Comparison of ENCODE assay signal across 14 cellular contexts in the genomic region with DNA sequence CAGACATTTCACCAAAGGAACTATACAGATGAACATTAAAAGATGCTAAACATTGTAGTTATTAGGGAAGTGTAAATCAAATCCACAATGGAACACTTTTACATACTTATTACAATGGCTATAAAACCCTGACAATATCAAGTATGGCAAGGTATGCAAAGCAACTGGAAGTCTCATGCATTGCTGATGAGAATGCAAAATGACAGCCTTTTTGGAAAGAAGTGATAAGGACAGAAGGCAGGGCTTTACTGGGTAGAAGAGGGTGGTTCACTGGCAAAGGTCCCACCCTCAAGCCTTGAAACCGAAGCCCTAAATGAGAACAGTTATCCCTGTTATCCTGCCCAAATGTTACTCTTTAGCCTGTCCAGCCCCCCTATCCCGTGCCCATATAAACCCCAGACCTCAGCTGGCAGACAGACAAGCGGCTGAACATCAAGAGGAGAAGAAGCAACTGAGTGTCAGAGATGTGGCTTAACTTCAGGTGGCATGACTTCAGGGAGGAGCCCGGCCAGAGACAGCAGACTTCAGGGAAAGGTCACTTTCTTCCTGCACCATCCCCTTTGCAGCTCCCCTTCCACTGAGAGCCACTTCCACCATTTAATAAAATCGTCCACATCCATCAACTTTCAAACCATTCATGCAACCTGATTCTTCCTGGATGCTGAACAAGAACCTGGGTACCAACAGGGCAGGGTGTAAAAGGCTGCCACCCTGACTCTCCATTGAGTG. TPM values are rescaled to one million over a fixed set of nuclear protein-coding genes. Genes with fewer than 3 reads are reported as not detected.
DNase-seq lines count a peak whose midpoint lies in the region; ATAC-seq and TF ChIP-seq lines count a peak whose summit lies in the region.
"Had no signal": no experiment of that assay in that cellular context is flagged by ENCODE, and none has a peak within 500 bp of the region (broad histone marks: within the 10 kb centered on the region; RNA-seq: fewer than 3 reads in every experiment).

No MANE protein-coding gene starts in this region.

- H3K9me2 ChIP-seq in Karpas-422 (replicated peaks; ENCODE audit: insufficient read depth, low read length), result no peaks in the 10 kb centered on the region

- H3K79me2 ChIP-seq in Karpas-422 (ENCODE audit: low read length), result peaks cover 19% of the 10 kb centered on the region
- no peaks in the 10 kb centered on the region for H3K79me2 ChIP-seq in neural progenitor cell (ENCODE audit: low read depth)

- H3K4me3 Mint-ChIP-seq in activated CD4-positive, alpha-beta T cell treated with anti-CD3 and anti-CD28 coated beads, Interleukin-2, amount 10 ng/mL, durations not matched to agents 7 days and 5 days, result peak overlapping the region; percentile 84
- H3K4me3 Mint-ChIP-seq in neural progenitor cell, result no peak overlapping the region

- no peak for ATAC-seq in activated naive CD4-positive, alpha-beta T cell treated with anti-CD3 and anti-CD28 coated beads, Interleukin-2, amount 50 U/mL, for 72 hours
- ATAC-seq in GM21619 (IDR thresholded peaks at IDR 0.05; ENCODE audit: unreplicated experiment), result no peak
- ATAC-seq in GM19395 (IDR thresholded peaks at IDR 0.05; ENCODE audit: unreplicated experiment), result no peak

- TF ChIP-seq CTCF in neural progenitor cell (IDR thresholded peaks at IDR 0.05), result no peak

- H3K4me2 ChIP-seq in Karpas-422 (ENCODE audit: low read depth, low read length, poor library complexity, severe bottlenecking), result peak overlapping the region; percentile 91
- no peak overlapping the region for H3K4me2 ChIP-seq in neural progenitor cell

- POLR2A ChIA-PET in activated CD4-positive, alpha-beta T cell treated with anti-CD3 and anti-CD28 coated beads, Interleukin-2, amount 10 ng/mL, durations not matched to agents 7 days and 5 days (lab: Charles Lee), result no interaction called here

- peaks cover 76% of the 10 kb centered on the region for H3K4me1 Mint-ChIP-seq in activated CD4-positive, alpha-beta T cell treated with anti-CD3 and anti-CD28 coated beads, Interleukin-2, amount 10 ng/mL, durations not matched to agents 7 days and 5 days
- H3K4me1 Mint-ChIP-seq in neural progenitor cell, result peaks cover 39% of the 10 kb centered on the region

- H3K27ac ChIP-seq in Karpas-422 (ENCODE audit: low read length), result peak overlapping the region; percentile 99
- no peak overlapping the region for H3K27ac ChIP-seq in neural progenitor cell
- H3K27ac ChIP-seq: upper lobe of right lung had no signal

- peak overlapping the region; percentile 92 for H3K9ac ChIP-seq in Karpas-422 (ENCODE audit: low read length)
- no peak overlapping the region for H3K9ac ChIP-seq in neural progenitor cell

- H3K9me3 Mint-ChIP-seq in activated CD4-positive, alpha-beta T cell treated with anti-CD3 and anti-CD28 coated beads, Interleukin-2, amount 10 ng/mL, durations not matched to agents 7 days and 5 days, result no peaks in the 10 kb centered on the region
- no peaks in the 10 kb centered on the region for H3K9me3 Mint-ChIP-seq in activated naive CD4-positive, alpha-beta T cell treated with anti-CD3 and anti-CD28 coated beads, Interleukin-2, amount 50 U/mL, for 72 hours
- H3K9me3 Mint-ChIP-seq in neural progenitor cell, result no peaks in the 10 kb centered on the region

- H3K27ac Mint-ChIP-seq in activated CD4-positive, alpha-beta T cell treated with anti-CD3 and anti-CD28 coated beads, Interleukin-2, amount 10 ng/mL, durations not matched to agents 7 days and 5 days, result peak overlapping the region; percentile 92
- H3K27ac Mint-ChIP-seq in activated naive CD4-positive, alpha-beta T cell treated with anti-CD3 and anti-CD28 coated beads, Interleukin-2, amount 50 U/mL, for 72 hours, result peak overlapping the region; percentile 75 to 87
- H3K27ac Mint-ChIP-seq in neural progenitor cell, result peak overlapping the region; percentile 72

- H3K36me3 ChIP-seq in Karpas-422 (ENCODE audit: insufficient read depth, low read length), result no peaks in the 10 kb centered on the region
- H3K36me3 ChIP-seq in neural progenitor cell, result no peaks in the 10 kb centered on the region
- H3K36me3 ChIP-seq: upper lobe of right lung had no signal

- H3K27me3 ChIP-seq in Karpas-422 (ENCODE audit: low read length) (no peaks in the 10 kb centered on the region), neural progenitor cell (no peaks in the 10 kb centered on the region)
- H3K27me3 ChIP-seq: upper lobe of right lung had no signal

- H3K4me3 ChIP-seq in Karpas-422 (ENCODE audit: low read length) (peak overlapping the region; percentile 80), neural progenitor cell (no peak overlapping the region)
- H3K4me3 ChIP-seq: upper lobe of right lung had no signal

- H3K9me3 ChIP-seq in Karpas-422 (ENCODE audit: low read length), result no peaks in the 10 kb centered on the region
- H3K9me3 ChIP-seq in neural progenitor cell (ENCODE audit: low read depth), result no peaks in the 10 kb centered on the region
- H3K9me3 ChIP-seq: upper lobe of right lung had no signal

- CTCF ChIA-PET in activated CD4-positive, alpha-beta T cell treated with anti-CD3 and anti-CD28 coated beads, Interleukin-2, amount 10 ng/mL, durations not matched to agents 7 days and 5 days (lab: Charles Lee), result no interaction called here

- H2AFZ ChIP-seq in Karpas-422 (ENCODE audit: low read length), result no peak overlapping the region
- no peak overlapping the region for H2AFZ ChIP-seq in neural progenitor cell (replicated peaks)

- H4K20me1 ChIP-seq in Karpas-422 (ENCODE audit: insufficient read depth, low read depth, low read length) (no peaks in the 10 kb centered on the region), neural progenitor cell (ENCODE audit: low read depth) (no peaks in the 10 kb centered on the region)

- no peaks in the 10 kb centered on the region for H3K27me3 Mint-ChIP-seq in activated CD4-positive, alpha-beta T cell treated with anti-CD3 and anti-CD28 coated beads, Interleukin-2, amount 10 ng/mL, durations not matched to agents 7 days and 5 days
- H3K27me3 Mint-ChIP-seq in neural progenitor cell (ENCODE audit: insufficient read depth, low read depth), result no peaks in the 10 kb centered on the region

- H3K4me1 ChIP-seq in Karpas-422 (ENCODE audit: low read length) (peaks cover 95% of the 10 kb centered on the region), neural progenitor cell (peaks cover 37% of the 10 kb centered on the region)
- H3K4me1 ChIP-seq: upper lobe of right lung had no signal

- peaks cover 31% of the 10 kb centered on the region for H3F3A ChIP-seq in neural progenitor cell (ENCODE audit: low read depth)

- H3K36me3 Mint-ChIP-seq in activated CD4-positive, alpha-beta T cell treated with anti-CD3 and anti-CD28 coated beads, Interleukin-2, amount 10 ng/mL, durations not matched to agents 7 days and 5 days (ENCODE audit: low read depth), result peaks cover 17% of the 10 kb centered on the region
- peaks cover 0 to 14% of the 10 kb centered on the region in 2 donors for H3K36me3 Mint-ChIP-seq in activated naive CD4-positive, alpha-beta T cell treated with anti-CD3 and anti-CD28 coated beads, Interleukin-2, amount 50 U/mL, for 72 hours
- no peaks in the 10 kb centered on the region for H3K36me3 Mint-ChIP-seq in neural progenitor cell

- no peak for DNase-seq in activated CD4-positive, alpha-beta T cell treated with anti-CD3 and anti-CD28 coated beads, Interleukin-2, amount 10 ng/mL, durations not matched to agents 7 days and 5 days
- no peak for DNase-seq in activated CD4-positive, alpha-beta T cell treated with anti-CD3 and anti-CD28 coated beads, Interleukin-2, amount 50 U/mL, for 4 hours
- DNase-seq in Karpas-422 (peak; percentile 76), neural progenitor cell (ENCODE audit: low spot score) (no peak), LoVo (ENCODE audit: low spot score) (no peak)
- no peak for DNase-seq in activated naive CD4-positive, alpha-beta T cell treated with anti-CD3 and anti-CD28 coated beads, Interleukin-2, amount 50 U/mL, for 72 hours (ENCODE audit: low spot score in 2 of 2)
- DNase-seq: NCI-H1048, NCI-H226, upper lobe of right lung had no signal

RNA-seq across cellular contexts. Expression of gene GCSAM, which starts 0.7 kb away (rescaled TPM):
- 1 to 10 TPM; 9.3 to 9.9 TPM for total RNA-seq in activated CD4-positive, alpha-beta T cell treated with anti-CD3 and anti-CD28 coated beads, Interleukin-2, amount 10 ng/mL, durations not matched to agents 7 days and 5 days
- 39.2 and 130 TPM in 2 replicates for total RNA-seq in Karpas-422 (2014; rRNA removed; shearing (Covaris generic); ENCODE audit: low replicate concordance)
- 10 to 100 TPM in 1 of 2 donors, 1 to 10 TPM in 1; 5.2 to 23.7 TPM for total RNA-seq in activated naive CD4-positive, alpha-beta T cell treated with anti-CD3 and anti-CD28 coated beads, Interleukin-2, amount 50 U/mL, for 72 hours
- total RNA-seq in neural progenitor cell (ENCODE audit: low replicate concordance), result not detected in 2 replicates
- total RNA-seq: astrocyte, mesenteric fat pad, RPMI7951 had no signal

RNA-seq across cellular contexts. Expression of gene C3orf52, which starts 47.6 kb away (rescaled TPM):
- 1 to 10 TPM; 9.2 to 9.5 TPM for total RNA-seq in activated CD4-positive, alpha-beta T cell treated with anti-CD3 and anti-CD28 coated beads, Interleukin-2, amount 10 ng/mL, durations not matched to agents 7 days and 5 days
- total RNA-seq in Karpas-422 (2014; rRNA removed; shearing (Covaris generic); ENCODE audit: low replicate concordance), result 0.07 and 0.52 TPM in 2 replicates
- total RNA-seq in activated naive CD4-positive, alpha-beta T cell treated with anti-CD3 and anti-CD28 coated beads, Interleukin-2, amount 50 U/mL, for 72 hours, result 10 to 100 TPM in 1 of 2 donors, 1 to 10 TPM in 1; 6.5 to 11.2 TPM
- 2.4 and 4.9 TPM in 2 replicates for total RNA-seq in neural progenitor cell (ENCODE audit: low replicate concordance)
